In genomic region chr16:89188064-89188441, GRCh38 we compare ENCODE assay signal across 15 cellular contexts. TPM values are rescaled to one million over a fixed set of nuclear protein-coding genes. Genes with fewer than 3 reads are reported as not detected.
DNase-seq lines count a peak whose midpoint lies in the region; ATAC-seq and TF ChIP-seq lines count a peak whose summit lies in the region.
"Had no signal": no experiment of that assay in that cellular context is flagged by ENCODE, and none has a peak within 500 bp of the region (broad histone marks: within the 10 kb centered on the region; RNA-seq: fewer than 3 reads in every experiment).

No MANE protein-coding gene starts in this region.

- no peak overlapping the region for H3K4me3 ChIP-seq in right lobe of liver
- no peak overlapping the region for H3K4me3 ChIP-seq in osteoblast (ENCODE audit: insufficient read depth, low read length)

- H4K20me1 ChIP-seq in osteoblast (ENCODE audit: insufficient read depth, low read length) = no peaks in the 10 kb centered on the region

- TF ChIP-seq POLR2A in right lobe of liver (IDR thresholded peaks at IDR 0.05) = no peak

- no peaks in the 10 kb centered on the region for H3K79me2 ChIP-seq in osteoblast (ENCODE audit: insufficient read depth, low read length)

- peak; percentile 32 for DNase-seq in activated CD4-positive, CD25-positive, alpha-beta regulatory T cell treated with anti-CD3 and anti-CD28 coated beads, Interleukin-2, amount 50 U/mL, for 72 hours
- DNase-seq in activated CD4-positive, CD25-positive, alpha-beta regulatory T cell (lab: John Stamatoyannopoulos, UW) = no peak
- peak; percentile 9 for DNase-seq in endothelial cell (ENCODE audit: low spot score)
- peak in 2 of 3 donors; percentile 18 to 50 for DNase-seq in right lobe of liver
- peak; percentile 52 for DNase-seq in osteoblast (ENCODE audit: insufficient read length, low spot score, missing footprints)
- no peak for DNase-seq in CD1c-positive myeloid dendritic cell (ENCODE audit: extremely low spot score)
- DNase-seq: Caco-2, GOT3, H9 had no signal

- no peaks in the 10 kb centered on the region for H3K27me3 ChIP-seq in right lobe of liver
- no peaks in the 10 kb centered on the region for H3K27me3 ChIP-seq in osteoblast (ENCODE audit: insufficient read depth, low read length)

- H3K27ac Mint-ChIP-seq in endothelial cell (ENCODE audit: unreplicated experiment) = no peak overlapping the region
- H3K27ac Mint-ChIP-seq: H9 had no signal

- no peaks in the 10 kb centered on the region for H3K36me3 ChIP-seq in right lobe of liver
- H3K36me3 ChIP-seq in osteoblast (ENCODE audit: insufficient read depth, low read length) = no peaks in the 10 kb centered on the region

- H3K27ac ChIP-seq in right lobe of liver (no peak overlapping the region), osteoblast (ENCODE audit: low read depth, low read length) (no peak overlapping the region)
- H3K27ac ChIP-seq: 22Rv1 had no signal

- H3K4me2 ChIP-seq in osteoblast (ENCODE audit: insufficient read depth, low read length) = no peak overlapping the region

- WGBS in right lobe of liver (ENCODE audit: insufficient coverage, low coverage, low lambda C conversion rate, missing lambda C conversion rate) = 100% methylated on average over 1 of the region's 17 CpGs

- TF ChIP-seq CTCF in endothelial cell (IDR thresholded peaks at IDR 0.05; ENCODE audit: unreplicated experiment) (no peak), right lobe of liver (IDR thresholded peaks at IDR 0.05) (no peak), osteoblast (IDR thresholded peaks at IDR 0.05; ENCODE audit: extremely low read depth, low read depth, low read length) (no peak)

- ATAC-seq in right lobe of liver = no peak
- ATAC-seq in GM21723 (IDR thresholded peaks at IDR 0.05; ENCODE audit: unreplicated experiment) = no peak
- no peak for ATAC-seq in GM18519 (IDR thresholded peaks at IDR 0.05; ENCODE audit: low FRiP score, unreplicated experiment)

- H3K4me3 Mint-ChIP-seq in endothelial cell (ENCODE audit: unreplicated experiment) = no peak overlapping the region
- H3K4me3 Mint-ChIP-seq: CD14-positive monocyte had no signal

- peaks cover 4% of the 10 kb centered on the region for H3K4me1 Mint-ChIP-seq in endothelial cell (ENCODE audit: unreplicated experiment)
- H3K4me1 Mint-ChIP-seq: CD14-positive monocyte, H9 had no signal

- H3K9me3 Mint-ChIP-seq in endothelial cell (ENCODE audit: unreplicated experiment) = no peaks in the 10 kb centered on the region

- no peak overlapping the region for H2AFZ ChIP-seq in osteoblast (ENCODE audit: low read length)

- H3K4me1 ChIP-seq in right lobe of liver (no peaks in the 10 kb centered on the region), osteoblast (ENCODE audit: insufficient read depth, low read length) (peaks cover 2% of the 10 kb centered on the region)

- intact Hi-C loops in right lobe of liver (cut with DNase I) = no loop called here

- H3K27me3 Mint-ChIP-seq in endothelial cell (ENCODE audit: unreplicated experiment) = peaks cover 17% of the 10 kb centered on the region

- H3K36me3 Mint-ChIP-seq in endothelial cell (ENCODE audit: low read depth, unreplicated experiment) = no peaks in the 10 kb centered on the region
- H3K36me3 Mint-ChIP-seq: CD14-positive monocyte; CD8-positive, alpha-beta memory T cell had no signal

- H3K9me3 ChIP-seq in right lobe of liver (no peaks in the 10 kb centered on the region), osteoblast (ENCODE audit: low read depth, low read length) (no peaks in the 10 kb centered on the region)
- H3K9me3 ChIP-seq: Caco-2 had no signal

RNA-seq across cellular contexts. Expression of gene SLC22A31, which starts 12.3 kb away (rescaled TPM):
- total RNA-seq in endothelial cell (ENCODE audit: unreplicated experiment) (0.54 TPM), right lobe of liver (10 to 100 TPM in 2 of 6 experiments, 1 to 10 TPM in 1, under 1 TPM in 1, not detected in 2; 0.19 to 19.3 (median 6.8) TPM), osteoblast (not detected in 2 replicates)
- total RNA-seq: CD8-positive, alpha-beta memory T cell; HT-29 had no signal

RNA-seq across cellular contexts. Expression of gene CDH15, which starts 16.5 kb away (rescaled TPM):
- total RNA-seq in endothelial cell (ENCODE audit: unreplicated experiment) (not detected), right lobe of liver (1 to 10 TPM in 1 of 6 experiments, under 1 TPM in 4, not detected in 1; 0.12 to 3.3 (median 0.15) TPM), osteoblast (1.5 and 2.2 TPM in 2 replicates)
- total RNA-seq: Caco-2; CD8-positive, alpha-beta memory T cell; HT-29 had no signal

RNA-seq across cellular contexts. Expression of gene ZNF778, which starts 29.4 kb away (rescaled TPM):
- total RNA-seq in endothelial cell (ENCODE audit: unreplicated experiment) (35.5 TPM), right lobe of liver (10 to 100 TPM in 1 of 6 experiments, 1 to 10 TPM in 5; 2.3 to 11.2 (median 3.1) TPM), osteoblast (6.2 and 8.7 TPM in 2 replicates)

Comparison
In these comparisons a context has a peak if more than half of its experiments do, and no peak if none do; other contexts are left out.
1. DNase-seq: peak in activated CD4-positive, CD25-positive, alpha-beta regulatory T cell treated with anti-CD3 and anti-CD28 coated beads, Interleukin-2, amount 50 U/mL, for 72 hours (single experiment), endothelial cell (single experiment), right lobe of liver (2 of 3) and osteoblast (single experiment); none in activated CD4-positive, CD25-positive, alpha-beta regulatory T cell (0 of 4) and CD1c-positive myeloid dendritic cell (single experiment).